ENCODE assay signal across 8 cellular contexts in the genomic region with DNA sequence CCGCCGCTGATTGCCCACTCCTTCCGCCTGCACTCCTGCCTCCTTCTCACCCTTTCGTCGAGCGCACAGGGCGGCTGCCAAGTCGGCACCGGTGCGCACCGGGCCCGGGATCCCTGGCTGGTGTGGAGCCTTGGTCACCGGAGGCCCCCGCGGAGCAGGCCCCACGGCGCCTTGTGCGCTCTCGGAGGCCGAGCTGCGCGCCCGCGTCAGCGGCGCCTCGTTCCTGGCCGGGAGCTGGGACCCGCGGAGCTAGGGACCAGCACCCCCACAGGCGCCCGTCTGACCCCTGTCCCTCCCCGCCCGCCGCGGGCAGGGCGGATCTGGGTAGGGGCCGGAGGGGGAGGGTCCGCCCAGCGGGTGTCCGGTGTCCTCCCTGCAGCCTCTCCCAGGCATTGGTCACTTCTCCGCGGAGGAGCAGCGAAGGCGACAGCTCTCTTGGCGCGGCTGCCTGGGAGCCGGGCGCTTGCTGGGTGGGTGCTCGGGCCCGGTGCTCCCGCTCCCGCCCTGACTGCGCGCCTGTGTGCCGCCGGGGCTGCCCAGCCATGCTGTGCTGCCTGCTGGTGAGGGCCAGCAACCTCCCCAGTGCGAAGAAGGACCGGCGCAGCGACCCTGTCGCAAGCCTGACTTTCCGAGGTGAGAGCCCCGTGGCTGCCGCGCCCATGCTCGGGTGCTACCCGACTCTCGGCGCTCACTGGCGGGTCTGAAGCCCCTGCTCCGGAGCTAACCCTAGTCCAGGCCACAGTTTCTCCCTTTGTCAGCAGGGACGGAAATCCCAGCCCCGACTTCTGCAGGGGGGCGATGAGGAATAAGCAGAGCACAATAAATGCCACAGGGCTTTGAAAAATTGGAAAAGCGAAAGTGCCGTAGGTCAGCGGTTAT. TPM values are rescaled to one million over a fixed set of nuclear protein-coding genes. Genes with fewer than 3 reads are reported as not detected.
DNase-seq lines count a peak whose midpoint lies in the region; ATAC-seq and TF ChIP-seq lines count a peak whose summit lies in the region.

No MANE protein-coding gene starts in this region.

- no peak overlapping the region for H3K27ac ChIP-seq in ectodermal cell (ENCODE audit: insufficient read depth, low read depth, low read length, poor library complexity, severe bottlenecking)

- peak overlapping the region; percentile 47 for H3K4me3 ChIP-seq in ectodermal cell (ENCODE audit: insufficient read depth, low read depth, low read length)

- peaks cover 73% of the 10 kb centered on the region for H3K27me3 ChIP-seq in ectodermal cell (ENCODE audit: control insufficient read depth, insufficient read depth, low read length, poor library complexity, severe bottlenecking)

- no peak overlapping the region for H3K27ac Mint-ChIP-seq in T-helper 1 cell treated with Interleukin-12 subunit alpha and Interleukin-12 subunit beta and Interleukin-4 antibody, amounts not matched to agents 30 μg/mL and 1 μg/mL, for 36 hours
- H3K27ac Mint-ChIP-seq in memory B cell, result no peak overlapping the region
- H3K27ac Mint-ChIP-seq in type B pancreatic cell, result no peak overlapping the region

- H3K4me3 Mint-ChIP-seq in T-helper 1 cell treated with Interleukin-12 subunit alpha and Interleukin-12 subunit beta and Interleukin-4 antibody, amounts not matched to agents 30 μg/mL and 1 μg/mL, for 36 hours, result peak overlapping the region; percentile 79
- H3K4me3 Mint-ChIP-seq in memory B cell (peak overlapping the region; percentile 67), type B pancreatic cell (peak overlapping the region; percentile 86)

- H3K27me3 Mint-ChIP-seq in T-helper 1 cell treated with Interleukin-12 subunit alpha and Interleukin-12 subunit beta and Interleukin-4 antibody, amounts not matched to agents 30 μg/mL and 1 μg/mL, for 36 hours (ENCODE audit: low read depth), result peaks cover 38% of the 10 kb centered on the region
- H3K27me3 Mint-ChIP-seq in memory B cell (peaks cover 9% of the 10 kb centered on the region), type B pancreatic cell (peaks cover 40% of the 10 kb centered on the region)

- H3K4me1 ChIP-seq in ectodermal cell (ENCODE audit: control insufficient read depth, insufficient read depth, low read length), result peaks cover 14% of the 10 kb centered on the region

- no peak for ATAC-seq in memory B cell (ENCODE audit: low read depth)
- ATAC-seq in HG03432 (IDR thresholded peaks at IDR 0.05; ENCODE audit: unreplicated experiment), result no peak

- WGBS in ectodermal cell, 2 experiments, result 1% methylated on average over 78 of the region's 78 CpGs

- no peaks in the 10 kb centered on the region for H3K9me3 ChIP-seq in ectodermal cell (ENCODE audit: control insufficient read depth, low read length)

- no peaks in the 10 kb centered on the region for H3K9me3 Mint-ChIP-seq in T-helper 1 cell treated with Interleukin-12 subunit alpha and Interleukin-12 subunit beta and Interleukin-4 antibody, amounts not matched to agents 30 μg/mL and 1 μg/mL, for 36 hours
- H3K9me3 Mint-ChIP-seq in memory B cell (no peaks in the 10 kb centered on the region), type B pancreatic cell (no peaks in the 10 kb centered on the region)

- DNase-seq in T-helper 1 cell (no peak), OCI-M1 (lab: John Stamatoyannopoulos, UW) (peak; percentile 52), memory B cell (ENCODE audit: low spot score in 2 of 2) (no peak), type B pancreatic cell (ENCODE audit: extremely low spot score, unreplicated experiment) (no peak), NCI-H2196 treated with DMSO at 0.1 percent for 48 hours (lab: John Stamatoyannopoulos, UW; ENCODE audit: unreplicated experiment) (no peak)

- H3K4me1 Mint-ChIP-seq in T-helper 1 cell treated with Interleukin-12 subunit alpha and Interleukin-12 subunit beta and Interleukin-4 antibody, amounts not matched to agents 30 μg/mL and 1 μg/mL, for 36 hours (ENCODE audit: low read depth), result peaks cover 4% of the 10 kb centered on the region
- H3K4me1 Mint-ChIP-seq in memory B cell (peaks cover 3% of the 10 kb centered on the region), type B pancreatic cell (ENCODE audit: unreplicated experiment) (peaks cover 7% of the 10 kb centered on the region)

- no peaks in the 10 kb centered on the region for H3K36me3 ChIP-seq in ectodermal cell (ENCODE audit: control insufficient read depth, insufficient read depth, low read length)

- TF ChIP-seq CTCF in type B pancreatic cell (conservative IDR thresholded peaks at IDR 0.05), result no peak

- no peaks in the 10 kb centered on the region for H3K36me3 Mint-ChIP-seq in T-helper 1 cell treated with Interleukin-12 subunit alpha and Interleukin-12 subunit beta and Interleukin-4 antibody, amounts not matched to agents 30 μg/mL and 1 μg/mL, for 36 hours (ENCODE audit: low read depth)
- H3K36me3 Mint-ChIP-seq in memory B cell (no peaks in the 10 kb centered on the region), type B pancreatic cell (no peaks in the 10 kb centered on the region)

RNA-seq across cellular contexts. Expression of gene DYSF, which starts 13.2 kb away (rescaled TPM):
- polyA plus RNA-seq in ectodermal cell (2013, experiment 1 of 4), result 2.1 TPM
- 1.7 TPM for polyA plus RNA-seq in ectodermal cell (2013, experiment 2 of 4)
- polyA plus RNA-seq in ectodermal cell (2013, experiment 3 of 4), result 1.2 TPM
- 0.97 TPM for polyA plus RNA-seq in ectodermal cell (2013, experiment 4 of 4)
- total RNA-seq in type B pancreatic cell (ENCODE audit: low replicate concordance), result 1.7 and 4.2 TPM in 2 replicates
